In the genomic region with DNA sequence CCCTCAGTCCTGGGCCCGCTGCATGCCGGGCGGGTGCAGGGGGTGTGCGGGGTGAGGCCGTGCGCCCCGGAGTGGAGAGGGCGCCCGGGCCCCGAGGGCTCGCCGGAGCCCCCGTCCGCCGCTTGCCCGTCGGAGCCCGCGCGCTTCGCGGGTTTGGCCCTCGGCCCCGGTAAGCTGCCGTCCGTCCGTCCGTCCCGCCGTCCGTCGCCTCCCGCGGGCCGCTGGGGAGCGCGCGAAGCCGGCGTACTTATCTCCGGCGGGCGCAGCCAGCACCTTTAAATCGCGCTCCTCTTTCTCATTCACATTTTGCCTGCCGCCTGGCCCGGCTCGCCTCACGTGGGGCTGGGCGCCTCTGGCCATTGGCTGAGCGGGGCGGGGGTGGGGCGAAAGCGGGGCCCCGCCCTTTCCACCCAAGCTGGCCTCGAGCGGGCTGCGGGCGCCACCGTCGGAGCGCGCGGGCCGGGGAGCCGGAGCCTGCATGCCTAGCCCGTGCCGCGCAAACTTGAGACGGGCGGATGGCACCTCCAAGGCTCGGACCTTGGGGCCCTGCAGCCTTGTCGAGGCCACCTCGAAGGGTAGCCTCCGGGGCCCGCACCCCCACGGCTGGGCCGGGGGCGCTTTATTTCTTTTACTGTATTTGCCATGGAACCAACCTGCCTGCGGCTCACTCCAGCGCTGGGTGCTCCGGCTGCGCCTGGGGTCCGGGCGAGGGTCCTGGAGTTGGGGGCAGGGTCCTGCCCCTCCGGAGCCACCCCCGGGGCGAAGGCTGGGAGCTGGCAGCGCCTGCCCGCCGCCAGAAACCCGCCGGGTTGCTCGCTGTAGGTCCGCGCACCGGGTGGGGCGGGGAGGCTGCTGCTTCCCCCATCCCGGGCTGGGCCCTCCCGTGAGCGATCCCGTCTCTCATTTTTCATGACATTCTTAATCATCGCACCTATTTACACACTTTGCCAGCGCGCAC, we compare ENCODE assay signal across 8 cellular contexts. TPM values are rescaled to one million over a fixed set of nuclear protein-coding genes. Genes with fewer than 3 reads are reported as not detected.
DNase-seq lines count a peak whose midpoint lies in the region; ATAC-seq, FAIRE-seq and TF ChIP-seq lines count a peak whose summit lies in the region.

A gene (minus strand): TSS at position 277 of the 958 bp plus-strand sequence. CDS start 415 bp downstream, outside the sequence.

- H3K9ac ChIP-seq in astrocyte (ENCODE audit: low read length), result peak within 1 kb of the TSS; percentile 75

- H3K4me2 ChIP-seq in astrocyte (ENCODE audit: low read length), result peak within 1 kb of the TSS; percentile 90

- H3K27me3 Mint-ChIP-seq in astrocyte (ENCODE audit: low read depth, unreplicated experiment), result peaks cover 53% of the 10 kb centered on the region

- H3K9me3 ChIP-seq in astrocyte (ENCODE audit: insufficient read depth, low read depth, low read length), result no peaks in the 10 kb centered on the region
- H3K9me3 ChIP-seq in thoracic aorta, result no peaks in the 10 kb centered on the region

- H3K4me1 ChIP-seq in astrocyte (ENCODE audit: insufficient read depth, low read length) (peaks cover 20% of the 10 kb centered on the region), thoracic aorta (ENCODE audit: control insufficient read depth in 1 of 2, low read depth in 2 of 2) (peaks cover 27 to 58% of the 10 kb centered on the region in 2 donors)

- peaks cover 30% of the 10 kb centered on the region for H3K9me3 Mint-ChIP-seq in astrocyte (ENCODE audit: unreplicated experiment)

- no peaks in the 10 kb centered on the region for H4K20me1 ChIP-seq in astrocyte (ENCODE audit: insufficient read depth, low read length)

- H3K27me3 ChIP-seq in astrocyte (ENCODE audit: insufficient read depth, low read length) (peaks cover 71% of the 10 kb centered on the region), thoracic aorta (replicated peaks; ENCODE audit: insufficient read depth) (peaks cover 27% of the 10 kb centered on the region)

- H3K36me3 Mint-ChIP-seq in astrocyte (ENCODE audit: low read depth, unreplicated experiment), result peaks cover 3% of the 10 kb centered on the region

- H3K4me3 ChIP-seq in astrocyte (ENCODE audit: insufficient read depth, low read depth, low read length), result peak within 1 kb of the TSS; percentile 65
- H3K4me3 ChIP-seq in thoracic aorta, result peak within 1 kb of the TSS; percentile 69

- no peak for ATAC-seq in thoracic aorta (ENCODE audit: insufficient number of reproducible peaks, low FRiP score, low read depth)
- no peak for ATAC-seq in HG03521 (IDR thresholded peaks at IDR 0.05; ENCODE audit: unreplicated experiment)

- H3K36me3 ChIP-seq in astrocyte (ENCODE audit: insufficient read depth, low read length) (no peaks in the 10 kb centered on the region), thoracic aorta (no peaks in the 10 kb centered on the region)

- H3K79me2 ChIP-seq in astrocyte (ENCODE audit: insufficient read depth, low read length), result peaks cover 5% of the 10 kb centered on the region

- peak within 1 kb of the TSS; percentile 5 for H3K27ac Mint-ChIP-seq in astrocyte (ENCODE audit: unreplicated experiment)

- H3K4me1 Mint-ChIP-seq in astrocyte (ENCODE audit: low read depth, unreplicated experiment), result peaks cover 5% of the 10 kb centered on the region

- FAIRE-seq in astrocyte (lab: Jason Lieb, UNC), result no peak

- H3K27ac ChIP-seq in astrocyte (ENCODE audit: low read depth, low read length), result peak within 1 kb of the TSS; percentile 38
- no peak within 1 kb of the TSS for H3K27ac ChIP-seq in thoracic aorta

- DNase-seq in Daoy (ENCODE audit: low read depth) (peak; percentile 96), NCI-H1694 (lab: John Stamatoyannopoulos, UW) (peak; percentile 84), astrocyte (ENCODE audit: low read depth) (peak; percentile 42), iPS-NIHi7 (ENCODE audit: extremely low spot score) (peak; percentile 91), thoracic aorta (ENCODE audit: low spot score) (no peak), NOMO-1 treated with DMSO at 0.1 percent for 48 hours (lab: John Stamatoyannopoulos, UW; ENCODE audit: unreplicated experiment) (no peak)
- no peak for DNase-seq in activated CD4-positive, CD25-positive, alpha-beta regulatory T cell (lab: John Stamatoyannopoulos, UW)

- peak within 1 kb of the TSS; percentile 84 for H2AFZ ChIP-seq in astrocyte (ENCODE audit: low read depth, low read length)

- TF ChIP-seq CTCF in astrocyte (IDR thresholded peaks at IDR 0.05; ENCODE audit: insufficient read depth, low read depth, low read length), result no peak
- TF ChIP-seq CTCF in thoracic aorta (IDR thresholded peaks at IDR 0.05), result no peak

- H3K4me3 Mint-ChIP-seq in astrocyte (ENCODE audit: unreplicated experiment), result no peak within 1 kb of the TSS

RNA-seq across cellular contexts. Expression of the gene that starts here (rescaled TPM):
- 3.7 and 8.0 TPM in 2 replicates for total RNA-seq in Daoy (2014; rRNA removed; shearing (Covaris generic))
- 1.2 and 1.8 TPM in 2 replicates for total RNA-seq in astrocyte
- not detected for total RNA-seq in thoracic aorta

Comparison
In these comparisons a context has a peak if more than half of its experiments do, and no peak if none do; other contexts are left out.
1. DNase-seq: peak in Daoy (single experiment), NCI-H1694 (single experiment), astrocyte (single experiment) and iPS-NIHi7 (single experiment); none in thoracic aorta (single experiment), activated CD4-positive, CD25-positive, alpha-beta regulatory T cell (0 of 4) and NOMO-1 treated with DMSO at 0.1 percent for 48 hours (single experiment).